In genomic region chr11:61429691-61430582, GRCh38 we compare ENCODE assay signal across 8 cellular contexts. TPM values are rescaled to one million over a fixed set of nuclear protein-coding genes. Genes with fewer than 3 reads are reported as not detected.
A peak's percentile ranks its signal among the peaks of the same experiment; 100 is the strongest.
DNase-seq lines count a peak whose midpoint lies in the region; ATAC-seq and TF ChIP-seq lines count a peak whose summit lies in the region.

A gene with protein sequence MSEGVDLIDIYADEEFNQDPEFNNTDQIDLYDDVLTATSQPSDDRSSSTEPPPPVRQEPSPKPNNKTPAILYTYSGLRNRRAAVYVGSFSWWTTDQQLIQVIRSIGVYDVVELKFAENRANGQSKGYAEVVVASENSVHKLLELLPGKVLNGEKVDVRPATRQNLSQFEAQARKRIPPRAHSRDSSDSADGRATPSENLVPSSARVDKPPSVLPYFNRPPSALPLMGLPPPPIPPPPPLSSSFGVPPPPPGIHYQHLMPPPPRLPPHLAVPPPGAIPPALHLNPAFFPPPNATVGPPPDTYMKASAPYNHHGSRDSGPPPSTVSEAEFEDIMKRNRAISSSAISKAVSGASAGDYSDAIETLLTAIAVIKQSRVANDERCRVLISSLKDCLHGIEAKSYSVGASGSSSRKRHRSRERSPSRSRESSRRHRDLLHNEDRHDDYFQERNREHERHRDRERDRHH (minus strand): TSS chr11:61429975. CDS start chr11:61429235, 740 bp downstream.
TSS of gene SDHAF2 (plus strand) at chr11:61430124. CDS start at chr11:61430147, 23 bp downstream.

- no peaks in the 10 kb centered on the region for H3K9me3 ChIP-seq in PC-9 (ENCODE audit: insufficient read depth, low read depth)

- CTCF ChIA-PET in PC-9 (lab: Charles Lee), result interaction anchor here (0.5 to 1.3 kb wide), 6 partner anchors 42 to 527 kb away, joined by 3 to 17 read pairs (median 4); partner anchors contain the start of genes CYB561A3, TMEM138 and VWCE

- H3K27me3 ChIP-seq in PC-9 (ENCODE audit: insufficient read depth, low read depth), result no peaks in the 10 kb centered on the region

- H2AFZ ChIP-seq in PC-9, result peak within 1 kb of the TSS; percentile 92

- H3K9me2 ChIP-seq in PC-9 (ENCODE audit: insufficient read depth), result no peaks in the 10 kb centered on the region

- H3K27ac ChIP-seq in PC-9, result peak within 1 kb of the TSS; percentile 86

- peaks cover 33% of the 10 kb centered on the region for H3K4me1 ChIP-seq in PC-9 (replicated peaks; ENCODE audit: insufficient read depth)

- DNase-seq in DMS153 (lab: John Stamatoyannopoulos, UW) (peak; percentile 93), KBM-7 (peak; percentile 94), PC-9 (peak; percentile 89 to 97), epithelial cell of proximal tubule (ENCODE audit: low read depth) (peak; percentile 32), mucosa of gallbladder (ENCODE audit: low spot score) (peak; percentile 97)
- peak; percentile 97 for DNase-seq in activated T-cell treated with anti-CD3 and anti-CD28 coated beads, Interleukin-2, amount 50 U/mL, for 1 hour
- DNase-seq in stimulated activated CD8-positive, alpha-beta memory T cell treated with anti-CD3 and anti-CD28 coated beads, Interleukin-4, amount 100 ng/mL, for 24 hours (ENCODE audit: low read depth), result peak; percentile 98

- H3K4me2 ChIP-seq in PC-9, result peak within 1 kb of the TSS; percentile 95

- TSS peak; percentile 53 for BruUV-seq in PC-9 (replicated peaks; lab: Mats Ljungman, UMichigan)

- in situ Hi-C loops in KBM-7 (cut with MboI; ENCODE audit: low pct_unique_long_range_greater_than_20kb, low sequenced_read_pairs), result no loop called here

- intact Hi-C loops in PC-9 (cut with micrococcal nuclease; ENCODE audit: unreplicated experiment), result no loop called here

- peaks cover 92% of the 10 kb centered on the region for H3K79me2 ChIP-seq in PC-9 (ENCODE audit: low read depth)

- TF ChIP-seq CTCF in PC-9 (conservative IDR thresholded peaks at IDR 0.05), result 0 out of 2 replicates have a peak, but pooled peaks have one; percentile 9
- no peak for TF ChIP-seq CTCF in epithelial cell of proximal tubule (conservative IDR thresholded peaks at IDR 0.05; ENCODE audit: low read depth, low read length)

- ATAC-seq in GM21619 (IDR thresholded peaks at IDR 0.05; ENCODE audit: unreplicated experiment), result peak; percentile 84

- H3F3A ChIP-seq in PC-9 (ENCODE audit: insufficient read depth, low read depth), result peaks cover 37% of the 10 kb centered on the region

- POLR2A ChIA-PET in PC-9 (lab: Charles Lee; ENCODE audit: unreplicated experiment), result interaction anchor here (0.6 to 1.5 kb wide), 6 partner anchors 8 to 518 kb away, joined by 3 to 10 read pairs (median 3); partner anchors contain the start of genes CYB561A3 and TMEM138

- H4K20me1 ChIP-seq in PC-9 (ENCODE audit: insufficient read depth), result peaks cover 37% of the 10 kb centered on the region

- H3K36me3 ChIP-seq in PC-9 (ENCODE audit: low read depth), result peaks cover 38% of the 10 kb centered on the region

- H3K4me3 ChIP-seq in PC-9 (peak within 1 kb of the TSS; percentile 97), epithelial cell of proximal tubule (ENCODE audit: low read depth, low read length) (peak within 1 kb of the TSS; percentile 94)

RNA-seq across cellular contexts. Expression of the first gene that starts in this region (rescaled TPM):
- 82.7 and 87.0 TPM in 2 replicates for total RNA-seq in PC-9 (2021)
- total RNA-seq in epithelial cell of proximal tubule, result 43.3 and 57.6 TPM in 2 replicates
- 77.1 TPM for total RNA-seq in mucosa of gallbladder

RNA-seq across cellular contexts. Expression of gene SDHAF2, which starts in this region (rescaled TPM):
- total RNA-seq in PC-9 (2021) (32.5 and 38.3 TPM in 2 replicates), epithelial cell of proximal tubule (34.4 and 63.2 TPM in 2 replicates), mucosa of gallbladder (39.8 TPM)

Comparison
In these comparisons a context has a peak if more than half of its experiments do, and no peak if none do; other contexts are left out.
1. Peak in every context shown above with its lines: DNase-seq, ATAC-seq, H3K4me3 ChIP-seq and H3K27ac ChIP-seq.
2. DNase-seq: peak in every context shown above with its lines; median percentile 98 in stimulated activated CD8-positive, alpha-beta memory T cell treated with anti-CD3 and anti-CD28 coated beads, Interleukin-4, amount 100 ng/mL, for 24 hours; 97 in activated T-cell treated with anti-CD3 and anti-CD28 coated beads, Interleukin-2, amount 50 U/mL, for 1 hour; 97 in mucosa of gallbladder; 94 in KBM-7; 93 in DMS153; 93 in PC-9; 32 in epithelial cell of proximal tubule.